In genomic region chr19:30180691-30181090, GRCh38 we compare ENCODE assay signal across 8 cellular contexts.
"Had no signal": no experiment of that assay in that cellular context is flagged by ENCODE, and none has a peak within 500 bp of the region (broad histone marks: within the 10 kb centered on the region; RNA-seq: fewer than 3 reads in every experiment).

No MANE protein-coding gene starts in this region.

- DNase-seq: GM23248, GOT3, H7, H9, HCEC 1CT, HFFc6 had no signal

- H3K4me1 ChIP-seq: HAP-1 had no signal

- H2AFZ ChIP-seq: GM23248, GM23338 had no signal

- H3K27ac ChIP-seq: GM23248 had no signal

- H3K36me3 ChIP-seq: HAP-1 had no signal

- H3K9ac ChIP-seq: GM23248 had no signal

- H3K4me2 ChIP-seq: GM23338 had no signal

- H3K4me3 ChIP-seq: GM23248, GM23338, HAP-1 had no signal
